In the genomic region with DNA sequence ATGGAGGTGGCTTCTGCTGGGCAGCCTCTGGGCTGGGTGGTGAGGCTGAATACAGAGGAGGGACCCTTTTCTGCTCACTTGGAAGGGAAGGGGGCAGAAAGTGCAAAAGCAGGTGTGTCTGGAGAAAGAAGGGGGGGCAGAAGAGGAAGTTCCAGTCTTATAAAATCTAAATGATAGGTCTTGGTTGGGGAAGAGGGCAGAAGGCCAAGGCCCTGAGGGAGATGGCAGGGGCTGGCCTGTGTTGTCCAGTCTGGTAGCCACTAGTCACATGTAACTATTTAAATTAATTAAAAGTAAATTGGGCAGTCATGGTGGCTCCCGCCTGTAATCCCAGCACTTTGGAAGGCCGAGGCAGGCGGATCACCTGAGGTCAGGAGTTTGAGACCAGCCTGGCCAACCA, we compare ENCODE assay signal across 10 cellular contexts. TPM values are rescaled to one million over a fixed set of nuclear protein-coding genes. Genes with fewer than 3 reads are reported as not detected.
DNase-seq lines count a peak whose midpoint lies in the region; ATAC-seq and TF ChIP-seq lines count a peak whose summit lies in the region.
"Had no signal": no experiment of that assay in that cellular context is flagged by ENCODE, and none has a peak within 500 bp of the region (broad histone marks: within the 10 kb centered on the region; RNA-seq: fewer than 3 reads in every experiment).

No MANE protein-coding gene starts in this region.

- WGBS in lung, 2 donors = 91 to 97% methylated on average over 3 of the region's 3 CpGs

- H3K9me3 ChIP-seq in ascending aorta (no peaks in the 10 kb centered on the region), lung (ENCODE audit: control insufficient read depth in 2 of 2, insufficient read depth in 1 of 2, low read length in 1 of 2) (no peaks in the 10 kb centered on the region), subcutaneous abdominal adipose tissue (ENCODE audit: control insufficient read depth in 5 of 5, low read length in 5 of 5) (no peaks in the 10 kb centered on the region)

- peaks cover 14 to 36% of the 10 kb centered on the region in 2 donors for H3K4me1 ChIP-seq in ascending aorta
- peaks cover 0 to 34% of the 10 kb centered on the region in 2 donors for H3K4me1 ChIP-seq in lung (ENCODE audit: control insufficient read depth in 2 of 2, insufficient read depth in 2 of 2, low read length in 2 of 2)
- peaks cover 6 to 50% (median 45%) of the 10 kb centered on the region in 5 donors for H3K4me1 ChIP-seq in subcutaneous abdominal adipose tissue (ENCODE audit: control insufficient read depth in 5 of 5, insufficient read depth in 5 of 5, low read length in 5 of 5)

- H3K9ac ChIP-seq in subcutaneous abdominal adipose tissue (ENCODE audit: low read length in 5 of 5) = no peak overlapping the region

- DNase-seq in LNCaP clone FGC (ENCODE audit: low read depth) (peak; percentile 65), ascending aorta (ENCODE audit: low spot score in 2 of 2) (no peak), lung (ENCODE audit: low spot score) (no peak), retina (no peak), DMS79 treated with DMSO at 0.1 percent for 48 hours (lab: John Stamatoyannopoulos, UW) (no peak)
- no peak for DNase-seq in activated CD4-positive, CD25-positive, alpha-beta regulatory T cell (lab: John Stamatoyannopoulos, UW)
- DNase-seq: CD4-positive, CD25-positive, alpha-beta regulatory T cell; NCI-H1417; NCI-H345 had no signal

- H3K27ac ChIP-seq in ascending aorta (peak overlapping the region; percentile 1 to 66), lung (ENCODE audit: low read depth in 1 of 2, low read length in 1 of 2) (peak overlapping the region; percentile 80 to 90), subcutaneous abdominal adipose tissue (ENCODE audit: low read depth, low read length) (peak overlapping the region; percentile 50)

- intact Hi-C loops in ascending aorta (cut with DNase I) = no loop called here

- no peak for ATAC-seq in lung (ENCODE audit: insufficient read depth, low FRiP score)

- H3K36me3 ChIP-seq in ascending aorta (no peaks in the 10 kb centered on the region), lung (ENCODE audit: control insufficient read depth in 2 of 2, insufficient read depth in 2 of 2, low read length in 2 of 2) (no peaks in the 10 kb centered on the region), subcutaneous abdominal adipose tissue (ENCODE audit: control insufficient read depth in 5 of 5, insufficient read depth in 5 of 5, low read length in 5 of 5) (no peaks in the 10 kb centered on the region)

- H3K4me3 ChIP-seq in LNCaP clone FGC (ENCODE audit: low read depth, low read length) (no peak overlapping the region), ascending aorta (no peak overlapping the region), lung (no peak overlapping the region), subcutaneous abdominal adipose tissue (ENCODE audit: low read depth in 1 of 5, low read length in 5 of 5) (no peak overlapping the region)

- H3K27me3 ChIP-seq in ascending aorta = no peaks in the 10 kb centered on the region
- no peaks in the 10 kb centered on the region for H3K27me3 ChIP-seq in lung (ENCODE audit: control insufficient read depth, insufficient read depth)
- H3K27me3 ChIP-seq in subcutaneous abdominal adipose tissue (ENCODE audit: control insufficient read depth in 5 of 5, insufficient read depth in 4 of 5, low read length in 5 of 5) = peaks cover 0 to 2% (median 0%) of the 10 kb centered on the region in 5 donors

- TF ChIP-seq CTCF in LNCaP clone FGC (IDR thresholded peaks at IDR 0.05; ENCODE audit: control insufficient read depth, extremely low read depth, insufficient read depth) (no peak), ascending aorta (IDR thresholded peaks at IDR 0.05) (no peak), lung (IDR thresholded peaks at IDR 0.05; ENCODE audit: control extremely low read depth, extremely low read depth) (no peak)

RNA-seq across cellular contexts. Expression of a gene that starts 2.5 kb away (rescaled TPM):
- total RNA-seq in ascending aorta (3.6 TPM), lung (10 to 100 TPM in 1 of 2 donors, 1 to 10 TPM in 1; 3.8 to 14.9 TPM)
- 10 to 100 TPM in 1 of 2 donors, 1 to 10 TPM in 1; 7.9 to 11.0 TPM for polyA plus RNA-seq in lung

RNA-seq across cellular contexts. Expression of a gene that starts 20.9 kb away (rescaled TPM):
- total RNA-seq in ascending aorta (not detected), lung (10 to 100 TPM in 1 of 2 donors, 1 to 10 TPM in 1; 4.6 to 16.4 TPM)
- 10 to 100 TPM in 1 of 2 donors, 1 to 10 TPM in 1; 7.0 to 14.0 TPM for polyA plus RNA-seq in lung
- polyA plus RNA-seq: CD4-positive, CD25-positive, alpha-beta regulatory T cell had no signal

RNA-seq across cellular contexts. Expression of a gene that starts 49.3 kb away (rescaled TPM):
- total RNA-seq in ascending aorta (3.9 TPM), lung (10 to 100 TPM; 34.3 to 49.4 TPM)
- 10 to 100 TPM; 15.9 to 17.8 TPM for polyA plus RNA-seq in lung

Comparison
In these comparisons a context has a peak if more than half of its experiments do, and no peak if none do; other contexts are left out.
1. H3K27ac ChIP-seq: peak in every context shown above with its lines; median percentile 85 in lung; 50 in subcutaneous abdominal adipose tissue; 34 in ascending aorta.